16 cellular contexts compared by ENCODE assay signal in genomic region chr19:7199613-7200533, GRCh38.
DNase-seq lines count a peak whose midpoint lies in the region; ATAC-seq and TF ChIP-seq lines count a peak whose summit lies in the region.
"Had no signal": no experiment of that assay in that cellular context is flagged by ENCODE, and none has a peak within 500 bp of the region (broad histone marks: within the 10 kb centered on the region; RNA-seq: fewer than 3 reads in every experiment).

No MANE protein-coding gene starts in this region.

- no peak overlapping the region for H3K9ac ChIP-seq in GM23248
- H3K9ac ChIP-seq: parathyroid adenoma had no signal

- TF ChIP-seq CTCF in body of pancreas (IDR thresholded peaks at IDR 0.05) (no peak), nephron (IDR thresholded peaks at IDR 0.05; ENCODE audit: unreplicated experiment in 3 of 3) (no peak)

- H3K4me3 ChIP-seq in body of pancreas (no peak overlapping the region), GM23248 (no peak overlapping the region)

- H3K27ac Mint-ChIP-seq in nephron: peak overlapping the region; percentile 2 to 85 (median 41)
- H3K27ac Mint-ChIP-seq: activated CD8-positive, alpha-beta T cell treated with anti-CD3 and anti-CD28 coated beads for 36 hours; activated naive CD8-positive, alpha-beta T cell treated with anti-CD3 and anti-CD28 coated beads, Interleukin-2, amount 10 ng/mL, durations not matched to agents 7 days and 5 days; T-helper 17 cell had no signal

- H2AFZ ChIP-seq in GM23248: no peak overlapping the region
- H2AFZ ChIP-seq: parathyroid adenoma had no signal

- peak; percentile 45 for DNase-seq in DMS53 treated with DMSO at 0.1 percent for 48 hours (lab: John Stamatoyannopoulos, UW; ENCODE audit: unreplicated experiment)
- peak; percentile 39 for DNase-seq in KBM-7
- peak; percentile 59 to 74 (median 71) for DNase-seq in body of pancreas
- DNase-seq in GM23248: no peak
- no peak for DNase-seq in SIG-M5 treated with dmso at 0.1 percent for 504 hours (lab: John Stamatoyannopoulos, UW; ENCODE audit: unreplicated experiment)
- DNase-seq: activated naive CD8-positive, alpha-beta T cell treated with anti-CD3 and anti-CD28 coated beads, Interleukin-2, amount 10 ng/mL, durations not matched to agents 7 days and 5 days; cortex of kidney; DMS 273 treated with DMSO at 0.1 percent for 48 hours; NCI-H187 treated with DMSO at 0.1 percent for 48 hours; stimulated activated CD4-positive, alpha-beta T cell treated with anti-CD3 and anti-CD28 coated beads, Interleukin-4, amount 100 ng/mL, for 24 hours; T-helper 17 cell had no signal

- intact Hi-C loops in body of pancreas (cut with DNase I): no loop called here

- no peaks in the 10 kb centered on the region for H4K20me1 ChIP-seq in GM23248 (ENCODE audit: insufficient read depth)

- WGBS in body of pancreas, 2 donors: 26 to 35% methylated on average over 14 of the region's 14 CpGs
- WGBS in GM23248 (ENCODE audit: low coverage in 1 of 2, low lambda C conversion rate in 2 of 2, missing lambda C conversion rate in 2 of 2), 2 experiments: 88 to 89% methylated on average over 14 of the region's 14 CpGs

- no peaks in the 10 kb centered on the region for H3K9me3 Mint-ChIP-seq in nephron
- H3K9me3 Mint-ChIP-seq: activated CD8-positive, alpha-beta T cell treated with anti-CD3 and anti-CD28 coated beads for 36 hours; activated naive CD8-positive, alpha-beta T cell treated with anti-CD3 and anti-CD28 coated beads, Interleukin-2, amount 10 ng/mL, durations not matched to agents 7 days and 5 days had no signal

- in situ Hi-C loops in KBM-7 (cut with MboI; ENCODE audit: low pct_unique_long_range_greater_than_20kb, low sequenced_read_pairs): no loop called here
- in situ Hi-C loops in GM23248 (cut with MboI): no loop called here

- H3K79me2 ChIP-seq in GM23248 (ENCODE audit: insufficient read depth): no peaks in the 10 kb centered on the region

- H3K27ac ChIP-seq in body of pancreas: peak overlapping the region; percentile 87 to 96 (median 92)
- no peak overlapping the region for H3K27ac ChIP-seq in GM23248
- H3K27ac ChIP-seq: parathyroid adenoma had no signal

- H3K27me3 ChIP-seq in body of pancreas: no peaks in the 10 kb centered on the region
- no peaks in the 10 kb centered on the region for H3K27me3 ChIP-seq in GM23248 (replicated peaks; ENCODE audit: insufficient read depth)

- no peaks in the 10 kb centered on the region; the same call in 1 of the 2 replicates for H3F3A ChIP-seq in GM23248 (ENCODE audit: insufficient read depth)

- no peaks in the 10 kb centered on the region for H3K9me2 ChIP-seq in GM23248 (ENCODE audit: insufficient read depth)

- H3K4me1 ChIP-seq in body of pancreas (peaks cover 87% of the 10 kb centered on the region), GM23248 (ENCODE audit: insufficient read depth) (peaks cover 9% of the 10 kb centered on the region)
- H3K4me1 ChIP-seq: parathyroid adenoma had no signal

- no peaks in the 10 kb centered on the region for H3K9me3 ChIP-seq in body of pancreas
- H3K9me3 ChIP-seq in GM23248 (ENCODE audit: low read depth): no peaks in the 10 kb centered on the region

- H3K4me3 Mint-ChIP-seq in nephron: peak overlapping the region; percentile 16 to 87 (median 29)

- no peaks in the 10 kb centered on the region for H3K36me3 ChIP-seq in body of pancreas (replicated peaks in 1 of 2; ENCODE audit: insufficient read depth in 1 of 2, low read depth in 2 of 2)
- no peaks in the 10 kb centered on the region for H3K36me3 ChIP-seq in GM23248 (ENCODE audit: low read depth)

- peaks cover 13% of the 10 kb centered on the region for H3K4me1 Mint-ChIP-seq in nephron

- H3K36me3 Mint-ChIP-seq in nephron (ENCODE audit: low read depth): no peaks in the 10 kb centered on the region
- H3K36me3 Mint-ChIP-seq: activated naive CD8-positive, alpha-beta T cell treated with anti-CD3 and anti-CD28 coated beads, Interleukin-2, amount 10 ng/mL, durations not matched to agents 7 days and 5 days had no signal

- peak in 2 of 3 donors; percentile 13 to 37 for TF ChIP-seq POLR2A in body of pancreas (IDR thresholded peaks at IDR 0.05)

- H3K27me3 Mint-ChIP-seq in nephron (ENCODE audit: low read depth): no peaks in the 10 kb centered on the region

- peak; percentile 40 for ATAC-seq in body of pancreas
- ATAC-seq in GM21576 (IDR thresholded peaks at IDR 0.05; ENCODE audit: unreplicated experiment): no peak
- no peak for ATAC-seq in GM18909 (IDR thresholded peaks at IDR 0.05; ENCODE audit: poor library complexity, unreplicated experiment)
- ATAC-seq: activated CD8-positive, alpha-beta T cell treated with anti-CD3 and anti-CD28 coated beads for 36 hours; T-helper 17 cell had no signal

- H3K4me2 ChIP-seq in GM23248 (ENCODE audit: unreplicated experiment): no peak overlapping the region

Comparison
In these comparisons a context has a peak if more than half of its experiments do, and no peak if none do; other contexts are left out.
1. DNase-seq: peak in DMS53 treated with DMSO at 0.1 percent for 48 hours (single experiment), KBM-7 (single experiment) and body of pancreas (4 of 4); none in GM23248 (single experiment) and SIG-M5 treated with dmso at 0.1 percent for 504 hours (single experiment).